ENCODE assay signal across 32 cellular contexts in genomic region chr2:140362361-140362760, GRCh38.
"Had no signal": no experiment of that assay in that cellular context is flagged by ENCODE, and none has a peak within 500 bp of the region (broad histone marks: within the 10 kb centered on the region; RNA-seq: fewer than 3 reads in every experiment).

No MANE protein-coding gene starts in this region.

- H3K9me3 ChIP-seq: adrenal gland, ascending aorta, body of pancreas, breast epithelium had no signal

- DNase-seq: activated effector memory CD4-positive, alpha-beta T cell treated with anti-CD3 and anti-CD28 coated beads, Interleukin-2, amount 50 U/mL, for 16 hours; activated effector memory CD4-positive, alpha-beta T cell treated with Interleukin-2 at 50 U/mL for 16 hours; activated gamma-delta T cell; activated gamma-delta T cell treated with Interleukin-2 at 50 U/mL for 16 hours; activated naive CD4-positive, alpha-beta T cell; activated naive CD4-positive, alpha-beta T cell treated with anti-CD3 and anti-CD28 coated beads for 36 hours; activated naive CD4-positive, alpha-beta T cell treated with anti-CD3 and anti-CD28 coated beads, Interleukin-2, amount 10 ng/mL, durations not matched to agents 7 days and 5 days; activated naive CD4-positive, alpha-beta T cell treated with anti-CD3 and anti-CD28 coated beads, Interleukin-2, amount 50 U/mL, for 16 hours; activated naive CD4-positive, alpha-beta T cell treated with Interleukin-2 at 50 U/mL for 16 hours; activated naive CD8-positive, alpha-beta T cell treated with anti-CD3 and anti-CD28 coated beads for 36 hours; activated naive CD8-positive, alpha-beta T cell treated with anti-CD3 and anti-CD28 coated beads, Interleukin-2, amount 10 ng/mL, durations not matched to agents 7 days and 5 days; activated naive CD8-positive, alpha-beta T cell treated with anti-CD3 and anti-CD28 coated beads, Interleukin-2, amount 50 U/mL, for 24 hours; activated T-cell treated with anti-CD3 and anti-CD28 coated beads, Interleukin-2, amount 50 U/mL, for 1 hour; activated T-cell treated with anti-CD3 and anti-CD28 coated beads, Interleukin-2, amount 50 U/mL, for 24 hours; activated T-cell treated with anti-CD3 and anti-CD28 coated beads, Interleukin-2, amount 50 U/mL, for 4 hours; activated T-cell treated with anti-CD3 and anti-CD28 coated beads, Interleukin-2, amount 50 U/mL, for 48 hours; activated T-cell treated with anti-CD3 and anti-CD28 coated beads, Interleukin-2, amount 50 U/mL, for 72 hours; adrenal gland; amniotic stem cell; amygdala; anterior cingulate cortex; aorta; body of pancreas; brain microvascular endothelial cell; caudate nucleus; central memory CD4-positive, alpha-beta T cell; cerebellar nuclear complex had no signal

- H3K27me3 ChIP-seq: adrenal gland, ascending aorta, body of pancreas, brain microvascular endothelial cell, breast epithelium, cardiac muscle cell had no signal

- H3K27ac ChIP-seq: adrenal gland, ascending aorta, body of pancreas, brain microvascular endothelial cell, breast epithelium, cardiac muscle cell had no signal

- H3K4me1 ChIP-seq: adrenal gland, ascending aorta, body of pancreas, breast epithelium had no signal

- H3K36me3 ChIP-seq: adrenal gland, ascending aorta, brain microvascular endothelial cell, breast epithelium, cardiac muscle cell had no signal

- ATAC-seq: activated naive CD4-positive, alpha-beta T cell treated with anti-CD3 and anti-CD28 coated beads, Interleukin-2, amount 50 U/mL, for 72 hours; activated naive CD8-positive, alpha-beta T cell treated with anti-CD3 and anti-CD28 coated beads, Interleukin-2, amount 50 U/mL, for 24 hours; activated T-cell treated with anti-CD3 and anti-CD28 coated beads, Interleukin-2, amount 50 U/mL, for 4 hours; activated T-cell treated with anti-CD3 and anti-CD28 coated beads, Interleukin-2, amount 50 U/mL, for 72 hours; activated T-helper 17 cell treated with anti-CD3 and anti-CD28 coated beads, Interleukin-2, amount 50 U/mL, for 72 hours; body of pancreas had no signal

- H3K4me3 ChIP-seq: adrenal gland, ascending aorta, body of pancreas, breast epithelium, cardiac muscle cell had no signal
